In the genomic region with DNA sequence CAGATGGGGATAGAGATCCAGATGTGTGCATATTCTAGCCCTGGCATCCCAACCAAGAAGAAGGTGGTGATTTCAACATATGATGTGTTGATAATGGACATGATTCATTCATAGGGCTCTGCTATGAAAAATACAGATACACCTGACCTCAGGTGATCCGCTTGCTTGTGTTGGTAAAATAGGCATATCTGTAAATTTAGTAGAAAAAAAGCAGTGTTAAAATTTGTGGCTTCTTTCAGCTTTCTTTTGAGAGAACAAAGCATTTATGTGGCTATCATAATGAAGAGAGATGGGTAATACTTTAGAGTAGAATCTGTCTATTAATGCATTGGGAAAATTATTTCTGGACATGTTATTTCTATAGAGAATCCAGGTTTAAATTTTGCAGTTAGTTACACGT, we compare ENCODE assay signal across 21 cellular contexts. TPM values are rescaled to one million over a fixed set of nuclear protein-coding genes. Genes with fewer than 3 reads are reported as not detected.
"Had no signal": no experiment of that assay in that cellular context is flagged by ENCODE, and none has a peak within 500 bp of the region (broad histone marks: within the 10 kb centered on the region; RNA-seq: fewer than 3 reads in every experiment).

OR51A2 (minus strand) TSS at position 101 of the 400 bp plus-strand sequence; CDS start at position 101, 0 bp downstream.

RNA-seq across cellular contexts. Expression of gene OR51A2, which starts in this region (rescaled TPM):
- total RNA-seq: activated naive CD4-positive, alpha-beta T cell treated with anti-CD3 and anti-CD28 coated beads for 36 hours; activated naive CD4-positive, alpha-beta T cell treated with anti-CD3 and anti-CD28 coated beads, Interleukin-2, amount 50 U/mL, for 72 hours; activated naive CD8-positive, alpha-beta T cell treated with anti-CD3 and anti-CD28 coated beads for 36 hours; activated naive CD8-positive, alpha-beta T cell treated with anti-CD3 and anti-CD28 coated beads, Interleukin-2, amount 10 ng/mL, durations not matched to agents 7 days and 5 days; activated T-cell treated with anti-CD3 and anti-CD28 coated beads, Interleukin-2, amount 50 U/mL, for 4 hours; activated T-cell treated with anti-CD3 and anti-CD28 coated beads, Interleukin-2, amount 50 U/mL, for 72 hours; activated T-helper 1 cell treated with anti-CD3 and anti-CD28 coated beads, Interleukin-12 subunit alpha, Interleukin-12 subunit beta, Interleukin-2, Interleukin-4 antibody, amounts not matched to agents 30 ng/mL and 10 ng/mL and 1 ng/mL, durations not matched to agents 14 hours and 24 hours and 36 hours; activated T-helper 17 cell treated with anti-CD3 and anti-CD28 coated beads, Interleukin-2, amount 50 U/mL, for 72 hours; activated T-helper 2 cell treated with anti-CD3 and anti-CD28 coated beads, Interferon-gamma antibody, Interleukin-2, Interleukin-4, amounts not matched to agents 10 μg/mL and 5 μg/mL and 100 μg/mL, durations not matched to agents 14 hours and 24 hours and 36 hours; adrenal gland; aorta; ascending aorta; astrocyte; body of pancreas; breast epithelium; bronchial epithelial cell; cardiac muscle cell; cardiac septum; cerebellum; chondrocyte had no signal
- polyA plus RNA-seq: adipose tissue, adrenal gland, aorta, cardiac muscle cell had no signal
